ENCODE assay signal across 8 cellular contexts in the genomic region with DNA sequence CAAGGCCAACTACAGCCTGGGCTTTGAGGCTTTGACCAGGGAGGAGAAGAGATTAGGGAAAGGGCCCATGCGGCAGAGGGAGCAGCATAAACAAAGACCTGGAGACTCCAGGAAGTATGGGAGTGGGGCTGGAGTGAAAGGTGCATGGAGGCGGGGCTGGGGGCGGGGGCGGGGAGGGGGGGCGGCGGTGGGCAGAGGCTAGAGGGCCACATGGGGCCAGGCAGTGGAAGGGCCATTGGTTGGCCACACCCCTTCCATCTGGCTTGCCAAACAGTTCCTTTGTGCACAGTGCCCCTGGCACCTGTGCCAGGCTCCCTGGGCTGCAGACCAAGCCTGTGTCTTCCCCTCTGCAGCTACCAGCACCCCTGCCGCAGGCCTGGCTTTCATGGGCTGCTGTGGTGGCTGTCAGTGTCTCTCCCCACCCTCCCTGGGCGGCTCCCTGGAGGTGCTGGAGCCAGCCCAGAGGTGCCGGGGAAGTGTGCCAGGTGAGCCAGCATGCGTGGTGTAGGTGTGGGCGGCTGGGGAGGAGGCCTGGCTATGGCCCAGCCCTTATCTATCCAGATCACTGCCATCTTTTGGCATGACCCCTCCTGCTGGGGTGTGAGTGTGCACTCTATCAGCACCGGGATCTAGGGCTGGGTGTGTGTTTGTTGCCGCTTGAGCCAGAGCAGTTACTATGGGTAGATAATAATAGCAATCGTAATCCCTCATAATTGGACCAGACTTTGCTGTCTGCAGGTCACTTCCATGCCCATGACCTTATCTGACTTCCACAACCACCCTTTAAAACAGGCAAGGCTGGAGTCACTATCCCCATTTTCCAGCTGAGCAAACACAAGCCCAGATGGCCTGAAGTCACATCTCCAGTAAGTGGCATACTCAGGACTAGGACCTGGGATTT. TPM values are rescaled to one million over a fixed set of nuclear protein-coding genes. Genes with fewer than 3 reads are reported as not detected.
A peak's percentile ranks its signal among the peaks of the same experiment; 100 is the strongest.
DNase-seq lines count a peak whose midpoint lies in the region; ATAC-seq and TF ChIP-seq lines count a peak whose summit lies in the region.

No MANE protein-coding gene starts in this region.

- H3K27me3 ChIP-seq in HCT116 (ENCODE audit: insufficient read depth, low read length) (no peaks in the 10 kb centered on the region), colonic mucosa (no peaks in the 10 kb centered on the region), parathyroid adenoma (ENCODE audit: control insufficient read depth, insufficient read depth, low read length) (no peaks in the 10 kb centered on the region)

- CTCF ChIA-PET in HCT116 (lab: Charles Lee), result no interaction called here

- TF ChIP-seq CTCF in HCT116 (IDR thresholded peaks at IDR 0.05 in 2 of 3, conservative IDR thresholded peaks at IDR 0.05 in 1 of 3; ENCODE audit: borderline replicate concordance in 1 of 3, insufficient read depth in 1 of 3, low read depth in 2 of 3, low read length in 2 of 3), result no peak
- no peak for TF ChIP-seq CTCF in colonic mucosa (IDR thresholded peaks at IDR 0.05)
- TF ChIP-seq CTCF in parathyroid adenoma (IDR thresholded peaks at IDR 0.05), result no peak

- peak overlapping the region in 1 of 2 donors; percentile 86 for H3K27ac Mint-ChIP-seq in effector memory CD8-positive, alpha-beta T cell

- H3K4me1 ChIP-seq in HCT116 (ENCODE audit: control insufficient read depth in 1 of 2, insufficient read depth in 2 of 2, low read length in 2 of 2) (peaks cover 22 to 28% of the 10 kb centered on the region in 2 experiments), colonic mucosa (peaks cover 21% of the 10 kb centered on the region), parathyroid adenoma (peaks cover 24% of the 10 kb centered on the region)

- TF ChIP-seq POLR2A in HCT116 (IDR thresholded peaks at IDR 0.05; ENCODE audit: borderline replicate concordance, extremely low read depth, insufficient read depth, insufficient read length), result no peak

- H3K27ac ChIP-seq in HCT116 (ENCODE audit: low read depth, low read length), result peak overlapping the region; percentile 54
- H3K27ac ChIP-seq in colonic mucosa, result no peak overlapping the region
- H3K27ac ChIP-seq in parathyroid adenoma, result peak overlapping the region; percentile 71

- intact Hi-C loops in HCT116 (cut with micrococcal nuclease), result no loop called here
- intact Hi-C loops in colonic mucosa (cut with DNase I), result no loop called here

- H3K27me3 Mint-ChIP-seq in effector memory CD8-positive, alpha-beta T cell, result no peaks in the 10 kb centered on the region

- peak overlapping the region; percentile 58 for H3K4me2 ChIP-seq in HCT116 (ENCODE audit: low read length)
- peak overlapping the region; percentile 58 for H3K4me2 ChIP-seq in parathyroid adenoma (ENCODE audit: low read length)

- DNase-seq in HCT116 (ENCODE audit: low read depth, low spot score), result peak; percentile 19
- peak; percentile 70 to 84 for DNase-seq in NCI-H524 (lab: John Stamatoyannopoulos, UW)
- peak; percentile 88 for DNase-seq in colonic mucosa
- no peak for DNase-seq in effector memory CD8-positive, alpha-beta T cell

- TF ChIP-seq RAD21 in HCT116 (IDR thresholded peaks at IDR 0.05; ENCODE audit: low read depth), result no peak

- POLR2A ChIA-PET in HCT116 (lab: Charles Lee), result no interaction called here

- H3K36me3 Mint-ChIP-seq in effector memory CD8-positive, alpha-beta T cell (ENCODE audit: insufficient read depth), result peaks cover 9% of the 10 kb centered on the region

- no peaks in the 10 kb centered on the region for H3K9me2 ChIP-seq in HCT116 (ENCODE audit: insufficient read depth)

- H3K9me3 ChIP-seq in HCT116 (ENCODE audit: control insufficient read depth in 1 of 2, insufficient read depth in 1 of 2, low read depth in 1 of 2, low read length in 2 of 2), result no peaks in the 10 kb centered on the region
- H3K9me3 ChIP-seq in colonic mucosa, result no peaks in the 10 kb centered on the region
- no peaks in the 10 kb centered on the region for H3K9me3 ChIP-seq in parathyroid adenoma (ENCODE audit: control insufficient read depth, low read length)

- no TSS peak for BruUV-seq in HCT116 (replicated peaks; lab: Mats Ljungman, UMichigan)

- RAD21 ChIA-PET in HCT116 (lab: Charles Lee; ENCODE audit: low non-redundant PET in 1 of 2, low total read pairs in 2 of 2, uncharacterized antibody in 2 of 2, unreplicated experiment in 2 of 2), result no interaction called here

- H3K4me1 Mint-ChIP-seq in effector memory CD8-positive, alpha-beta T cell (ENCODE audit: low read depth in 2 of 2), result peaks cover 38 to 49% of the 10 kb centered on the region in 2 donors

- no peaks in the 10 kb centered on the region for H3K9me3 Mint-ChIP-seq in effector memory CD8-positive, alpha-beta T cell

- no peak overlapping the region for H3K4me3 ChIP-seq in HCT116 (replicated peaks in 1 of 2; ENCODE audit: low read depth in 1 of 2, low read length in 2 of 2)
- H3K4me3 ChIP-seq in colonic mucosa, result no peak overlapping the region
- H3K4me3 ChIP-seq in parathyroid adenoma (ENCODE audit: low read depth, low read length), result peak overlapping the region; percentile 11

- H3K4me3 Mint-ChIP-seq in effector memory CD8-positive, alpha-beta T cell, result no peak overlapping the region

- no peaks in the 10 kb centered on the region for H3K36me3 ChIP-seq in HCT116 (ENCODE audit: control insufficient read depth in 1 of 2, insufficient read depth in 2 of 2, low read length in 2 of 2)
- no peaks in the 10 kb centered on the region for H3K36me3 ChIP-seq in colonic mucosa
- no peaks in the 10 kb centered on the region for H3K36me3 ChIP-seq in parathyroid adenoma (ENCODE audit: control insufficient read depth, insufficient read depth, low read length)

- peak; percentile 83 for ATAC-seq in HCT116
- ATAC-seq in effector memory CD8-positive, alpha-beta T cell (replicated peaks), result no peak
- ATAC-seq in GM18861 (IDR thresholded peaks at IDR 0.05; ENCODE audit: unreplicated experiment), result no peak
- no peak for ATAC-seq in HG03354 (IDR thresholded peaks at IDR 0.05; ENCODE audit: poor library complexity, severe bottlenecking, unreplicated experiment)
- ATAC-seq in GM21423 (IDR thresholded peaks at IDR 0.05; ENCODE audit: unreplicated experiment), result no peak

- 0 out of 2 replicates have a peak, but pooled peaks cover 2% of the 10 kb centered on the region for H3K79me2 ChIP-seq in HCT116 (ENCODE audit: insufficient read depth, low read length)
- peaks cover 6% of the 10 kb centered on the region for H3K79me2 ChIP-seq in parathyroid adenoma

- no peak overlapping the region for H3K9ac ChIP-seq in HCT116 (ENCODE audit: low read length)
- no peak overlapping the region for H3K9ac ChIP-seq in colonic mucosa (ENCODE audit: low read depth in 2 of 2, low read length in 2 of 2)
- no peak overlapping the region for H3K9ac ChIP-seq in parathyroid adenoma

- no peaks in the 10 kb centered on the region for H4K20me1 ChIP-seq in HCT116 (ENCODE audit: insufficient read depth)

- H2AFZ ChIP-seq in HCT116 (ENCODE audit: low read depth, low read length, poor library complexity, severe bottlenecking) (no peak overlapping the region), parathyroid adenoma (no peak overlapping the region)

TF ChIP-seq in HCT116, 20 proteins besides CTCF, POLR2A, EP300 and RAD21:
- TF ChIP-seq POLR2AphosphoS5 (IDR thresholded peaks at IDR 0.05; ENCODE audit: low read depth, low read length) (no peak), SIN3A (IDR thresholded peaks at IDR 0.05; ENCODE audit: low read depth) (no peak), MAX (IDR thresholded peaks at IDR 0.05) (peak; percentile 57; the same call in 1 of the 2 replicates), EGR1 (IDR thresholded peaks at IDR 0.05; ENCODE audit: low read depth) (peak; percentile 90), ATF3 (IDR thresholded peaks at IDR 0.05) (no peak)

RNA-seq across cellular contexts. Expression of gene DNMT3A, which starts 30.5 kb away (rescaled TPM):
- total RNA-seq in HCT116 (2021; ENCODE audit: unreplicated experiment) (14.3 TPM), colonic mucosa (10 to 100 TPM; 30.8 to 44.5 TPM)
- 7.3 and 7.6 TPM in 2 replicates for polyA plus RNA-seq in HCT116 (2012)

Comparison
In these comparisons a context has a peak if more than half of its experiments do, and no peak if none do; other contexts are left out.
1. DNase-seq: peak in HCT116 (single experiment), NCI-H524 (2 of 2) and colonic mucosa (single experiment); none in effector memory CD8-positive, alpha-beta T cell (0 of 3).